18 cellular contexts compared by ENCODE assay signal in genomic region chr1:172163479-172164215, GRCh38.
DNase-seq lines count a peak whose midpoint lies in the region; ATAC-seq and TF ChIP-seq lines count a peak whose summit lies in the region.
"Had no signal": no experiment of that assay in that cellular context is flagged by ENCODE, and none has a peak within 500 bp of the region (broad histone marks: within the 10 kb centered on the region; RNA-seq: fewer than 3 reads in every experiment).

No MANE protein-coding gene starts in this region.

- H3K4me3 ChIP-seq in right atrium auricular region (no peak overlapping the region), adipocyte (ENCODE audit: low read length) (no peak overlapping the region), hepatocyte (no peak overlapping the region)
- H3K4me3 ChIP-seq: lower lobe of right lung had no signal

- DNase-seq in left ventricle myocardium superior (no peak), right atrium auricular region (ENCODE audit: low spot score) (no peak), adipocyte (ENCODE audit: low read depth) (peak; percentile 73), hepatocyte (ENCODE audit: low spot score) (no peak), type B pancreatic cell (ENCODE audit: extremely low spot score, unreplicated experiment) (no peak), hypothalamus (lab: John Stamatoyannopoulos, UW) (no peak), C1 segment of cervical spinal cord (lab: John Stamatoyannopoulos, UW) (no peak)
- DNase-seq in stimulated activated naive CD4-positive, alpha-beta T cell treated with Interleukin-2 at 50 U/mL for 16 hours (lab: John Stamatoyannopoulos, UW) = no peak
- DNase-seq: activated T-cell treated with anti-CD3 and anti-CD28 coated beads, Interleukin-2, amount 50 U/mL, for 1 hour; CD8-positive, alpha-beta T cell; DMS79; effector memory CD4-positive, alpha-beta T cell; KG1; lower lobe of right lung; naive thymus-derived CD8-positive, alpha-beta T cell; retina had no signal

- H3K27me3 Mint-ChIP-seq in type B pancreatic cell = no peaks in the 10 kb centered on the region
- H3K27me3 Mint-ChIP-seq: activated naive CD4-positive, alpha-beta T cell treated with anti-CD3 and anti-CD28 coated beads, Interleukin-2, amount 50 U/mL, for 24 hours; naive thymus-derived CD8-positive, alpha-beta T cell had no signal

- H3K4me3 Mint-ChIP-seq in type B pancreatic cell = peak overlapping the region; percentile 32
- H3K4me3 Mint-ChIP-seq: activated naive CD4-positive, alpha-beta T cell treated with anti-CD3 and anti-CD28 coated beads, Interleukin-2, amount 50 U/mL, for 24 hours; CD8-positive, alpha-beta T cell; naive thymus-derived CD8-positive, alpha-beta T cell had no signal

- no peak overlapping the region for H2AFZ ChIP-seq in hepatocyte

- intact Hi-C loops in left ventricle myocardium superior (cut with micrococcal nuclease) = no loop called here

- H3K9ac ChIP-seq in adipocyte (ENCODE audit: low read length) = no peak overlapping the region

- TF ChIP-seq CTCF in right atrium auricular region (IDR thresholded peaks at IDR 0.05) = no peak
- no peak for TF ChIP-seq CTCF in hepatocyte (IDR thresholded peaks at IDR 0.05; ENCODE audit: poor library complexity)
- TF ChIP-seq CTCF in type B pancreatic cell (conservative IDR thresholded peaks at IDR 0.05) = no peak

- ATAC-seq in left ventricle myocardium superior = peak; percentile 52
- ATAC-seq: CD8-positive, alpha-beta T cell; lower lobe of right lung; naive thymus-derived CD8-positive, alpha-beta T cell had no signal

- no peaks in the 10 kb centered on the region for H3K9me3 ChIP-seq in right atrium auricular region
- no peaks in the 10 kb centered on the region for H3K9me3 ChIP-seq in adipocyte (ENCODE audit: control insufficient read depth, low read length)
- H3K9me3 ChIP-seq in hepatocyte (ENCODE audit: low read depth) = no peaks in the 10 kb centered on the region
- H3K9me3 ChIP-seq: lower lobe of right lung had no signal

- H3K27me3 ChIP-seq in right atrium auricular region (no peaks in the 10 kb centered on the region), adipocyte (replicated peaks; ENCODE audit: control insufficient read depth, insufficient read depth, low read length) (no peaks in the 10 kb centered on the region), hepatocyte (no peaks in the 10 kb centered on the region)

- peak overlapping the region; percentile 87 for H3K27ac Mint-ChIP-seq in type B pancreatic cell
- H3K27ac Mint-ChIP-seq: activated naive CD4-positive, alpha-beta T cell treated with anti-CD3 and anti-CD28 coated beads, Interleukin-2, amount 50 U/mL, for 24 hours; CD8-positive, alpha-beta T cell; naive thymus-derived CD8-positive, alpha-beta T cell had no signal

- no peaks in the 10 kb centered on the region for H3K36me3 Mint-ChIP-seq in type B pancreatic cell
- H3K36me3 Mint-ChIP-seq: activated naive CD4-positive, alpha-beta T cell treated with anti-CD3 and anti-CD28 coated beads, Interleukin-2, amount 50 U/mL, for 24 hours; CD8-positive, alpha-beta T cell had no signal

- H3K27ac ChIP-seq in right atrium auricular region (no peak overlapping the region), hepatocyte (peak overlapping the region; percentile 63)
- H3K27ac ChIP-seq: HL-60, lower lobe of right lung had no signal

- H3K4me2 ChIP-seq in hepatocyte = no peak overlapping the region

- 80% methylated on average over 4 of the region's 4 CpGs for whole genome bisulfite sequencing in hepatocyte (ENCODE audit: low lambda C conversion rate, missing lambda C conversion rate)

- H3K9me3 Mint-ChIP-seq in type B pancreatic cell = peaks cover 5% of the 10 kb centered on the region
- H3K9me3 Mint-ChIP-seq: activated naive CD4-positive, alpha-beta T cell treated with anti-CD3 and anti-CD28 coated beads, Interleukin-2, amount 50 U/mL, for 24 hours; naive thymus-derived CD8-positive, alpha-beta T cell had no signal

- H4K20me1 ChIP-seq in hepatocyte (ENCODE audit: insufficient read depth, poor library complexity, severe bottlenecking) = no peaks in the 10 kb centered on the region

- no peaks in the 10 kb centered on the region for H3K9me2 ChIP-seq in hepatocyte (replicated peaks; ENCODE audit: insufficient read depth)

- H3K36me3 ChIP-seq in right atrium auricular region (no peaks in the 10 kb centered on the region), adipocyte (ENCODE audit: control insufficient read depth, insufficient read depth, low read length, severe bottlenecking) (no peaks in the 10 kb centered on the region), hepatocyte (replicated peaks; ENCODE audit: insufficient read depth, low read depth) (no peaks in the 10 kb centered on the region)
- H3K36me3 ChIP-seq: lower lobe of right lung had no signal

- no peaks in the 10 kb centered on the region for H3K4me1 ChIP-seq in right atrium auricular region
- H3K4me1 ChIP-seq in adipocyte (ENCODE audit: control insufficient read depth, insufficient read depth, low read length) = peaks cover 11% of the 10 kb centered on the region
- H3K4me1 ChIP-seq in hepatocyte (ENCODE audit: insufficient read depth) = peaks cover 23% of the 10 kb centered on the region
- H3K4me1 ChIP-seq: lower lobe of right lung had no signal

- peaks cover 29% of the 10 kb centered on the region for H3K4me1 Mint-ChIP-seq in type B pancreatic cell (ENCODE audit: unreplicated experiment)

- H3K79me2 ChIP-seq in hepatocyte = no peaks in the 10 kb centered on the region
